8 cellular contexts compared by ENCODE assay signal in the genomic region with DNA sequence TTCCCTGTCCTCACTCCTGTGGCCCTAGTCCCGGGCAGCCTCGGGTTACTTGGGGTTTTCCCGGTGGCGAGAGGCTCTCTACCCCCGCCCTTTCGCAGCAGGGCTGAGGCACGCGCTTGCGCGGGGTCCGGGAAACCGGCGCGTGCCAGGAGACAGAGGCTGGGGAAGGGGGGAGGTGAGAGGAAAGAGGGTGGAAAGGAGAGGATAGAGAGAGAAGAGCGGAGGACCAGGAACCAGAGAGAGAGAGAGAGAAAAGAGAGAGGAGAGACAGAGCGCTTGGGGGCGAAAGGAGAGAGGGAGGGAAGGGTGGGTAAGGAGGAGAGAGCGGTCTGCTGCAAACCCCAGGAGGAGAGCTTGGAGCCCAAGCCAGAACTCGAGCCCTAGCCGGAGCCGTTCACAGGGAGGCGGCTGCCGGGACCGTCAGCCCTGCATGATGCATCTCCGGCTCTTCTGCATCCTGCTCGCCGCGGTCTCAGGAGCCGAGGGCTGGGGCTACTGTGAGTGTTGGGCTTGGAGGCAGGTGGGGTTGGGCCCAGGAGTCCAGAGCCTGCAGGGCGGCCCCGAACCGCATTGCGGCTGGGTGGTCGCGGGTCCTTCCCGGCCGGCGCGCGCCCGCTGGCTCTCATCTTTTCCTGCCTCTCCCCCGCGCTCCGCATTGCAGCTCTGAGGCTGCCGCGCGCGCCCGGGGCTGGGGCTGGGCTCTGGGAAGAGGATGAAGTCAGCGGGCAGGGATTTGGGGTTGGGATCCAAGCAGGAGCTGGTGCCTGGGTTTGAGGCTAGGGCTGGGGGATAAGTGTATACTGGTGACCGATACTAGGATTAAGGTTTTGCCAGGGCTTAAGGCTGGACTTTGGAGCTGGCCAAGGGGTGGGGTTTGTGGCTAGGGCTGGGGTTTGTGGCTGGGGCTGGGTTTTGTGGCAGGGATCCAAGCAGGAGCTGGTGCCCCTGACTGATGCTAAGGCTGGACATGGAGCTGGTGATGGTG. TPM values are rescaled to one million over a fixed set of nuclear protein-coding genes. Genes with fewer than 3 reads are reported as not detected.
A peak's percentile ranks its signal among the peaks of the same experiment; 100 is the strongest.
DNase-seq lines count a peak whose midpoint lies in the region; ATAC-seq and TF ChIP-seq lines count a peak whose summit lies in the region.

A gene (plus strand): TSS at position 132 of the 985 bp plus-strand sequence. CDS start 299 bp downstream, at position 431.

- H3K79me2 ChIP-seq in DOHH2 (ENCODE audit: control insufficient read depth, low read length) = no peaks in the 10 kb centered on the region

- ATAC-seq in lower lobe of right lung = peak in 1 of 2 donors; percentile 7

- H3F3A ChIP-seq in DOHH2 (ENCODE audit: control insufficient read depth, insufficient read depth) = peaks cover 9% of the 10 kb centered on the region

- intact Hi-C loops in lower lobe of right lung (cut with DNase I) = no loop called here
- intact Hi-C loops in testis (cut with DNase I; ENCODE audit: low total_unique reads) = no loop called here

- H3K4me1 ChIP-seq in DOHH2 (ENCODE audit: control insufficient read depth, low read length) (peaks cover 43% of the 10 kb centered on the region), lower lobe of right lung (peaks cover 59% of the 10 kb centered on the region), testis (peaks cover 55% of the 10 kb centered on the region)

- no peaks in the 10 kb centered on the region for H4K20me1 ChIP-seq in DOHH2 (ENCODE audit: control insufficient read depth, insufficient read depth, low read depth, low read length)

- TF ChIP-seq POLR2A in testis (IDR thresholded peaks at IDR 0.05) = no peak

- H3K9me3 ChIP-seq in DOHH2 (ENCODE audit: control insufficient read depth, insufficient read depth, low read length) (no peaks in the 10 kb centered on the region), lower lobe of right lung (no peaks in the 10 kb centered on the region), testis (no peaks in the 10 kb centered on the region)

- peak; percentile 95 for DNase-seq in HuH-7 (ENCODE audit: low spot score)
- DNase-seq in SW480 (ENCODE audit: low spot score) = peak; percentile 61
- DNase-seq in ecto neural progenitor cell (ENCODE audit: low spot score) = peak; percentile 87
- DNase-seq in lower lobe of right lung = no peak
- peak; percentile 69 for DNase-seq in testis
- no peak for DNase-seq in effector CD4-positive, alpha-beta T cell
- no peak for DNase-seq in foreskin melanocyte

- peak within 1 kb of the TSS; percentile 59 for H3K4me2 ChIP-seq in DOHH2 (ENCODE audit: low read length)

- H3K36me3 ChIP-seq in DOHH2 (ENCODE audit: control insufficient read depth, low read length) = no peaks in the 10 kb centered on the region
- peaks cover 7% of the 10 kb centered on the region for H3K36me3 ChIP-seq in lower lobe of right lung
- H3K36me3 ChIP-seq in testis (ENCODE audit: low read depth, missing control alignments) = no peaks in the 10 kb centered on the region

- H3K27ac ChIP-seq in DOHH2 (ENCODE audit: low read depth, low read length) (no peak within 1 kb of the TSS), lower lobe of right lung (peak within 1 kb of the TSS; percentile 43), testis (peak within 1 kb of the TSS; percentile 51 to 66)

- peaks cover 23% of the 10 kb centered on the region for H3K27me3 ChIP-seq in DOHH2 (ENCODE audit: control insufficient read depth, low read length)
- H3K27me3 ChIP-seq in lower lobe of right lung (ENCODE audit: low read depth) = no peaks in the 10 kb centered on the region
- H3K27me3 ChIP-seq in testis = no peaks in the 10 kb centered on the region

- WGBS in testis, 2 donors = 0 to 1% methylated on average over 39 to 51 of the region's 51 CpGs

- TF ChIP-seq CTCF in DOHH2 (IDR thresholded peaks at IDR 0.05; ENCODE audit: low read depth, low read length, poor library complexity, severe bottlenecking) = no peak
- no peak for TF ChIP-seq CTCF in lower lobe of right lung (IDR thresholded peaks at IDR 0.05)
- no peak for TF ChIP-seq CTCF in testis (IDR thresholded peaks at IDR 0.05)

- H3K4me3 ChIP-seq in DOHH2 (ENCODE audit: low read length) (peak within 1 kb of the TSS; percentile 37), lower lobe of right lung (peak within 1 kb of the TSS; percentile 47), testis (peak within 1 kb of the TSS; percentile 6 to 55)

- H3K9me2 ChIP-seq in DOHH2 (replicated peaks; ENCODE audit: control insufficient read depth, low read length) = no peaks in the 10 kb centered on the region

RNA-seq across cellular contexts. Expression of the gene that starts here (rescaled TPM):
- total RNA-seq in lower lobe of right lung (9.0 TPM), testis (10 to 100 TPM in 1 of 2 donors, 1 to 10 TPM in 1; 9.0 to 10.3 TPM)
- polyA plus RNA-seq in testis (ENCODE audit: insufficient read depth, low read depth, low replicate concordance) = 6.0 TPM

Comparison
In these comparisons a context has a peak if more than half of its experiments do, and no peak if none do; other contexts are left out.
1. DNase-seq: peak in HuH-7 (single experiment), SW480 (single experiment), ecto neural progenitor cell (single experiment) and testis (single experiment); none in lower lobe of right lung (single experiment), effector CD4-positive, alpha-beta T cell (single experiment) and foreskin melanocyte (single experiment).
2. Peak in every context shown above with its lines, with median percentiles within 50 percentile points of each other: H3K4me3 ChIP-seq.